ENCODE assay signal across 8 cellular contexts in the genomic region with DNA sequence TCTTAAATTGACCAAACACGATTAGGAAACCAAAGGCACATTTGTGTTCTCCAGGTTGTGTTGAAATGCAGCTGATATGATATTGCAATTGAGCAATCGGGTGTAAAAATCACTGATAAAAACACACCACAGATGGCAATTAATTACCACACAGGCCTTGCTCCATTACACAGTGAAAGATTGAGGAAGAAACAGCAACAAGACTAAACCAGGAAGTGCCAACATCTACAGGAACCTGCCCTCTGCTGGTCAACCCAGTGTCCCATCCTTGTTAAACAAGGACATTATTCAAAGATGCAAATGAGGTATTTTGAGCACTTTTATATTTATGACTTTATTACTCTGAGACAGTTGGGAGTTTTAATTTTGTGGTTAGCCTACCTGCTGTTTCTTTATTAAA.
DNase-seq lines count a peak whose midpoint lies in the region; ATAC-seq, FAIRE-seq and TF ChIP-seq lines count a peak whose summit lies in the region.

No MANE protein-coding gene starts in this region.

- no peak for ATAC-seq in HG03378 (IDR thresholded peaks at IDR 0.05; ENCODE audit: unreplicated experiment)

- H2AFZ ChIP-seq in SU-DHL-6 (ENCODE audit: low read depth, low read length, severe bottlenecking) = peak overlapping the region; percentile 89

- intact Hi-C loops in thyroid gland (cut with DNase I) (no loop called here), sigmoid colon (cut with DNase I) (no loop called here)
- intact Hi-C loops in activated CD4-positive, alpha-beta memory T cell treated with anti-CD3 and anti-CD28 coated beads for 36 hours (cut with micrococcal nuclease) = no loop called here

- H3K36me3 ChIP-seq in SU-DHL-6 (ENCODE audit: low read length) (no peaks in the 10 kb centered on the region), thyroid gland (no peaks in the 10 kb centered on the region), sigmoid colon (no peaks in the 10 kb centered on the region)

- no peaks in the 10 kb centered on the region for H3K27me3 ChIP-seq in HL-60 (ENCODE audit: insufficient read depth, poor library complexity, severe bottlenecking)
- no peaks in the 10 kb centered on the region for H3K27me3 ChIP-seq in SU-DHL-6 (ENCODE audit: low read length)
- H3K27me3 ChIP-seq in thyroid gland = no peaks in the 10 kb centered on the region
- H3K27me3 ChIP-seq in sigmoid colon = no peaks in the 10 kb centered on the region

- H3K9me3 ChIP-seq in SU-DHL-6 (ENCODE audit: insufficient read depth, low read length) = 0 out of 2 replicates have a peak, but pooled peaks cover 4% of the 10 kb centered on the region
- H3K9me3 ChIP-seq in thyroid gland = no peaks in the 10 kb centered on the region
- H3K9me3 ChIP-seq in sigmoid colon = no peaks in the 10 kb centered on the region

- no peak overlapping the region for H3K4me3 ChIP-seq in HL-60 (replicated peaks; ENCODE audit: insufficient read depth, low read length)
- no peak overlapping the region for H3K4me3 ChIP-seq in SU-DHL-6 (ENCODE audit: insufficient read depth, low read length, poor library complexity, severe bottlenecking)
- no peak overlapping the region for H3K4me3 ChIP-seq in thyroid gland (replicated peaks in 1 of 3)
- H3K4me3 ChIP-seq in sigmoid colon = no peak overlapping the region

- no peak for FAIRE-seq in D721Med (lab: Jason Lieb, UNC)

- no peak for TF ChIP-seq POLR2A in thyroid gland (IDR thresholded peaks at IDR 0.05)
- no peak for TF ChIP-seq POLR2A in sigmoid colon (IDR thresholded peaks at IDR 0.05)

- POLR2A ChIA-PET in activated CD4-positive, alpha-beta memory T cell treated with anti-CD3 and anti-CD28 coated beads for 36 hours (lab: Charles Lee) = no interaction called here

- no peak overlapping the region for H3K9ac ChIP-seq in SU-DHL-6 (ENCODE audit: low read length)

- no peak overlapping the region for H3K27ac Mint-ChIP-seq in activated CD4-positive, alpha-beta memory T cell treated with anti-CD3 and anti-CD28 coated beads for 36 hours

- no peaks in the 10 kb centered on the region for H3K4me1 Mint-ChIP-seq in activated CD4-positive, alpha-beta memory T cell treated with anti-CD3 and anti-CD28 coated beads for 36 hours (ENCODE audit: low read depth)

- no peaks in the 10 kb centered on the region for H4K20me1 ChIP-seq in SU-DHL-6 (ENCODE audit: low read depth, low read length)

- peak; percentile 27 for TF ChIP-seq CTCF in D721Med (IDR thresholded peaks at IDR 0.05; ENCODE audit: insufficient read depth, missing control alignments)
- peak; percentile 69 for TF ChIP-seq CTCF in HL-60 (IDR thresholded peaks at IDR 0.05; ENCODE audit: insufficient read depth, low read length)
- peak; percentile 19 for TF ChIP-seq CTCF in SU-DHL-6 (IDR thresholded peaks at IDR 0.05; ENCODE audit: insufficient read depth, low read length, poor library complexity, severe bottlenecking)
- no peak for TF ChIP-seq CTCF in thyroid gland (IDR thresholded peaks at IDR 0.05)
- no peak for TF ChIP-seq CTCF in sigmoid colon (IDR thresholded peaks at IDR 0.05)

- WGBS in thyroid gland, 2 donors = 91% methylated on average over 2 of the region's 2 CpGs
- 84 to 87% methylated on average over 2 of the region's 2 CpGs for WGBS in sigmoid colon, 2 donors

- H3K9me2 ChIP-seq in SU-DHL-6 (replicated peaks; ENCODE audit: insufficient read depth, low read length) = no peaks in the 10 kb centered on the region

- no peak for DNase-seq in D721Med (ENCODE audit: insufficient read length, low spot score)
- DNase-seq in HL-60 (ENCODE audit: low read depth in 1 of 2, low spot score in 1 of 2) = peak; percentile 69 to 81
- peak; percentile 25 for DNase-seq in iPS DF 19.7 (ENCODE audit: low read depth, low spot score)
- DNase-seq in thyroid gland = no peak
- no peak for DNase-seq in activated CD4-positive, alpha-beta memory T cell treated with anti-CD3 and anti-CD28 coated beads for 36 hours
- DNase-seq in sigmoid colon = no peak

- H3K27ac ChIP-seq in HL-60 (replicated peaks) (no peak overlapping the region), SU-DHL-6 (ENCODE audit: low read depth, low read length) (no peak overlapping the region), thyroid gland (no peak overlapping the region), sigmoid colon (no peak overlapping the region)

- no peak for TF ChIP-seq EP300 in sigmoid colon (IDR thresholded peaks at IDR 0.05)

- H3K79me2 ChIP-seq in SU-DHL-6 (ENCODE audit: insufficient read depth, low read length) = no peaks in the 10 kb centered on the region

- no peaks in the 10 kb centered on the region for H3F3A ChIP-seq in SU-DHL-6 (ENCODE audit: insufficient read depth)

- H3K9me3 Mint-ChIP-seq in activated CD4-positive, alpha-beta memory T cell treated with anti-CD3 and anti-CD28 coated beads for 36 hours = peaks cover 6% of the 10 kb centered on the region

- no peaks in the 10 kb centered on the region for H3K36me3 Mint-ChIP-seq in activated CD4-positive, alpha-beta memory T cell treated with anti-CD3 and anti-CD28 coated beads for 36 hours

- H3K4me1 ChIP-seq in thyroid gland (no peaks in the 10 kb centered on the region), sigmoid colon (no peaks in the 10 kb centered on the region)

- H3K4me2 ChIP-seq in SU-DHL-6 (ENCODE audit: low read depth, low read length, poor library complexity, severe bottlenecking) = no peak overlapping the region

- CTCF ChIA-PET in activated CD4-positive, alpha-beta memory T cell treated with anti-CD3 and anti-CD28 coated beads for 36 hours (lab: Charles Lee) = no interaction called here

- no peak overlapping the region for H3K4me3 Mint-ChIP-seq in activated CD4-positive, alpha-beta memory T cell treated with anti-CD3 and anti-CD28 coated beads for 36 hours

- no peaks in the 10 kb centered on the region for H3K27me3 Mint-ChIP-seq in activated CD4-positive, alpha-beta memory T cell treated with anti-CD3 and anti-CD28 coated beads for 36 hours

Comparison
In these comparisons a context has a peak if more than half of its experiments do, and no peak if none do; other contexts are left out.
1. DNase-seq: peak in HL-60 (2 of 2) and iPS DF 19.7 (single experiment); none in D721Med (single experiment), thyroid gland (0 of 2), activated CD4-positive, alpha-beta memory T cell treated with anti-CD3 and anti-CD28 coated beads for 36 hours (single experiment) and sigmoid colon (single experiment).
2. CTCF ChIP-seq: peak in D721Med (single experiment), HL-60 (single experiment) and SU-DHL-6 (single experiment); none in thyroid gland (0 of 6) and sigmoid colon (0 of 4).